Comparison of ENCODE assay signal across 1 cellular context in the genomic region with DNA sequence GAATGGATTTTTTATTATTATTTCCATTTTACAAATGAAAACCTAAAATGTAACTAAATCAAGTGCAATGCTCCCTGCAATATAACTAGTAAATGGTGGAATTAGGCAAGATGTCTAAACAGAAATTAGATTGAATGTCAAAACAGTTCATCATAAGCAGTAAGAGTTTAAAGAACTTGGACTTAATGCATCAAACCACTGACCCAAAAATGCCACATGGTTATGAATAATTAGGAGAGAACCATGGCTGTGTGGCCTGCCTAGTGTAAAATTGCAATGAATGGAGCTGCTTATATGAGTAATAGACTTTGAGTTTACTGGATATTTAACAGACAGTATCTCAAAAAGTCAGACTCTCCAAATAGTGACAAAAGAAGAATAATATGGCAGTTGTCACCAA.
TF ChIP-seq lines count a peak whose summit lies in the region.

No MANE protein-coding gene starts in this region.

TF ChIP-seq in IMR-90, 13 proteins besides CTCF, POLR2A, EP300 and RAD21 (continued from another document):
- TF ChIP-seq, protein P1, sequence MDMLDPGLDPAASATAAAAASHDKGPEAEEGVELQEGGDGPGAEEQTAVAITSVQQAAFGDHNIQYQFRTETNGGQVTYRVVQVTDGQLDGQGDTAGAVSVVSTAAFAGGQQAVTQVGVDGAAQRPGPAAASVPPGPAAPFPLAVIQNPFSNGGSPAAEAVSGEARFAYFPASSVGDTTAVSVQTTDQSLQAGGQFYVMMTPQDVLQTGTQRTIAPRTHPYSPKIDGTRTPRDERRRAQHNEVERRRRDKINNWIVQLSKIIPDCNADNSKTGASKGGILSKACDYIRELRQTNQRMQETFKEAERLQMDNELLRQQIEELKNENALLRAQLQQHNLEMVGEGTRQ (IDR thresholded peaks at IDR 0.05; ENCODE audit: low read depth, low read length) = no peak
- TF ChIP-seq RCOR1 (IDR thresholded peaks at IDR 0.05; ENCODE audit: insufficient replicate concordance, low read length) = no peak
